12 cellular contexts compared by ENCODE assay signal in the genomic region with DNA sequence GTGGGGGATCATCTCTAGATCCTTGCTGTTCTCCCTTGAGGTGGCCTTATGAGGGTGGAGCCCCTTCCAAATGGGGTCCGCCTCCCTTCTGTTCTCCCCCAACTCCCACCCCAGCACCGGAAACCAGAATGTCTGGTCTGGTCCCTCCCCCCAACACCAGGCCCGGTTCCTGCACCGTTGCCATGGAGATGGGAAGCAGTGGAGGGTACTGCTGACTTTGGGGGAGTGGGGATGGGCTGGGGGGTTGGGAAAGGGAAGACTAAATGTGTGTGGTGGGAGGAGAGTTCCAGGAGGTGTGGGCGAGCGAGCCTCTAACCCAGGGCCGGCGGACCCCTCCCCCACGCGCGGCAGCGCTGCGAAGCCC. TPM values are rescaled to one million over a fixed set of nuclear protein-coding genes. Genes with fewer than 3 reads are reported as not detected.
DNase-seq lines count a peak whose midpoint lies in the region; ATAC-seq and TF ChIP-seq lines count a peak whose summit lies in the region.
"Had no signal": no experiment of that assay in that cellular context is flagged by ENCODE, and none has a peak within 500 bp of the region (broad histone marks: within the 10 kb centered on the region; RNA-seq: fewer than 3 reads in every experiment).

No MANE protein-coding gene starts in this region.

- intact Hi-C loops in left ventricle myocardium inferior (cut with micrococcal nuclease) = no loop called here
- intact Hi-C loops in Right ventricle myocardium inferior (cut with DNase I) = no loop called here

- H3K36me3 ChIP-seq in left ventricle myocardium inferior = no peaks in the 10 kb centered on the region

- DNase-seq in left ventricle myocardium inferior = no peak
- DNase-seq in Right ventricle myocardium inferior (ENCODE audit: missing footprints) = no peak
- peak; percentile 33 for DNase-seq in iPS-NIHi7 (ENCODE audit: extremely low spot score)
- no peak for DNase-seq in type B pancreatic cell (ENCODE audit: extremely low spot score, unreplicated experiment)
- DNase-seq in A172 (ENCODE audit: low spot score) = no peak
- DNase-seq in activated naive CD4-positive, alpha-beta T cell treated with anti-CD3 and anti-CD28 coated beads, Interleukin-2, amount 50 U/mL, for 16 hours = no peak
- DNase-seq in activated effector memory CD4-positive, alpha-beta T cell treated with anti-CD3 and anti-CD28 coated beads, Interleukin-2, amount 50 U/mL, for 16 hours = no peak
- DNase-seq: activated CD8-positive, alpha-beta T cell treated with anti-CD3 and anti-CD28 coated beads, Interleukin-2, amount 10 ng/mL, durations not matched to agents 7 days and 5 days; T-helper 9 cell had no signal

- no peak for ATAC-seq in Right ventricle myocardium inferior
- ATAC-seq: activated CD8-positive, alpha-beta T cell treated with anti-CD3 and anti-CD28 coated beads, Interleukin-2, amount 10 ng/mL, durations not matched to agents 7 days and 5 days had no signal

- peaks cover 24% of the 10 kb centered on the region for H3K4me1 Mint-ChIP-seq in type B pancreatic cell (ENCODE audit: unreplicated experiment)

- H3K27ac Mint-ChIP-seq in type B pancreatic cell = no peak overlapping the region
- H3K27ac Mint-ChIP-seq: activated CD8-positive, alpha-beta T cell treated with anti-CD3 and anti-CD28 coated beads, Interleukin-2, amount 10 ng/mL, durations not matched to agents 7 days and 5 days had no signal

- H3K27ac ChIP-seq in left ventricle myocardium inferior (replicated peaks) = no peak overlapping the region

- H3K4me1 ChIP-seq in left ventricle myocardium inferior = peaks cover 16% of the 10 kb centered on the region

- peaks cover 95% of the 10 kb centered on the region for H3K27me3 ChIP-seq in left ventricle myocardium inferior (ENCODE audit: low read depth)

- H3K27me3 Mint-ChIP-seq in type B pancreatic cell = peaks cover 68% of the 10 kb centered on the region

- TF ChIP-seq CTCF in left ventricle myocardium inferior (IDR thresholded peaks at IDR 0.05; ENCODE audit: borderline replicate concordance) = no peak
- no peak for TF ChIP-seq CTCF in WI38 (IDR thresholded peaks at IDR 0.05; ENCODE audit: low read depth, low read length)
- no peak for TF ChIP-seq CTCF in type B pancreatic cell (conservative IDR thresholded peaks at IDR 0.05)

- H3K4me3 Mint-ChIP-seq in type B pancreatic cell = peak overlapping the region; percentile 74
- H3K4me3 Mint-ChIP-seq: activated CD8-positive, alpha-beta T cell treated with anti-CD3 and anti-CD28 coated beads, Interleukin-2, amount 10 ng/mL, durations not matched to agents 7 days and 5 days had no signal

- H3K4me3 ChIP-seq in left ventricle myocardium inferior = peak overlapping the region; percentile 58
- peak overlapping the region; percentile 59 for H3K4me3 ChIP-seq in WI38 (ENCODE audit: low read depth, low read length)

- H3K36me3 Mint-ChIP-seq in type B pancreatic cell = no peaks in the 10 kb centered on the region

- H3K9me3 ChIP-seq in left ventricle myocardium inferior (replicated peaks) = no peaks in the 10 kb centered on the region

- H3K9me3 Mint-ChIP-seq in type B pancreatic cell = no peaks in the 10 kb centered on the region

RNA-seq across cellular contexts. Expression of a gene that starts 1.7 kb away (rescaled TPM):
- total RNA-seq in left ventricle myocardium inferior = 0.25 TPM
- 0.22 TPM for total RNA-seq in Right ventricle myocardium inferior
- total RNA-seq in type B pancreatic cell (ENCODE audit: low replicate concordance) = 0.38 and 7.8 TPM in 2 replicates
- 0.40 and 0.48 TPM in 2 replicates for total RNA-seq in A172 (2014; rRNA removed; shearing (Covaris generic))
- total RNA-seq: activated CD8-positive, alpha-beta T cell treated with anti-CD3 and anti-CD28 coated beads, Interleukin-2, amount 10 ng/mL, durations not matched to agents 7 days and 5 days had no signal

RNA-seq across cellular contexts. Expression of a gene that starts 5.3 kb away (rescaled TPM):
- total RNA-seq in left ventricle myocardium inferior (6.2 TPM), Right ventricle myocardium inferior (4.0 TPM), type B pancreatic cell (ENCODE audit: low replicate concordance) (4.2 and 5.9 TPM in 2 replicates)
- 4.8 and 7.9 TPM in 2 replicates for total RNA-seq in A172 (2014; rRNA removed; shearing (Covaris generic))

RNA-seq across cellular contexts. Expression of a gene that starts 52.4 kb away (rescaled TPM):
- total RNA-seq in left ventricle myocardium inferior = not detected
- total RNA-seq in Right ventricle myocardium inferior = not detected
- not detected in 2 replicates for total RNA-seq in type B pancreatic cell (ENCODE audit: low replicate concordance)
- not detected in 2 replicates for total RNA-seq in A172 (2014; rRNA removed; shearing (Covaris generic))
- total RNA-seq: activated CD8-positive, alpha-beta T cell treated with anti-CD3 and anti-CD28 coated beads, Interleukin-2, amount 10 ng/mL, durations not matched to agents 7 days and 5 days; fibroblast of lung; MCF 10A had no signal
